Comparison of ENCODE assay signal across 15 cellular contexts in genomic region chr2:188623995-188624643, GRCh38.
DNase-seq lines count a peak whose midpoint lies in the region; ATAC-seq and TF ChIP-seq lines count a peak whose summit lies in the region.
"Had no signal": no experiment of that assay in that cellular context is flagged by ENCODE, and none has a peak within 500 bp of the region (broad histone marks: within the 10 kb centered on the region; RNA-seq: fewer than 3 reads in every experiment).

No MANE protein-coding gene starts in this region.

- H3K27ac ChIP-seq in brain microvascular endothelial cell (peak overlapping the region; percentile 65), mesenchymal stem cell (ENCODE audit: low read length, poor library complexity, severe bottlenecking) (no peak overlapping the region), transverse colon (no peak overlapping the region)
- H3K27ac ChIP-seq: colonic mucosa, SK-N-MC, tibial artery had no signal

- peak; percentile 27 for DNase-seq in AG20443 (ENCODE audit: low spot score)
- peak; percentile 48 for DNase-seq in brain microvascular endothelial cell
- DNase-seq in mesenchymal stem cell = peak; percentile 79
- no peak for DNase-seq in activated gamma-delta T cell treated with Interleukin-2 at 50 U/mL for 16 hours
- no peak for DNase-seq in hepatic stellate cell (ENCODE audit: low spot score)
- no peak for DNase-seq in transverse colon
- DNase-seq: BE2C, colonic mucosa, hippocampal formation, retina, tibial artery had no signal

- no peak overlapping the region for H2BK12ac ChIP-seq in mesenchymal stem cell (ENCODE audit: low read length in 2 of 2)

- H3K36me3 ChIP-seq in brain microvascular endothelial cell (replicated peaks) (no peaks in the 10 kb centered on the region), mesenchymal stem cell (ENCODE audit: control insufficient read depth in 1 of 2, insufficient read depth in 2 of 2, low read depth in 1 of 2, low read length in 2 of 2) (no peaks in the 10 kb centered on the region), transverse colon (no peaks in the 10 kb centered on the region)
- H3K36me3 ChIP-seq: BE2C, colonic mucosa, tibial artery had no signal

- peak; percentile 38; the same call in 1 of the 2 replicates for TF ChIP-seq EP300 in Ishikawa (IDR thresholded peaks at IDR 0.05; ENCODE audit: borderline replicate concordance)
- no peak for TF ChIP-seq EP300 in transverse colon (IDR thresholded peaks at IDR 0.05; ENCODE audit: low read depth)

- TF ChIP-seq CTCF in brain microvascular endothelial cell (IDR thresholded peaks at IDR 0.05; ENCODE audit: low read depth, low read length, missing control alignments) (no peak), transverse colon (IDR thresholded peaks at IDR 0.05) (no peak)

- in situ Hi-C loops in brain microvascular endothelial cell (cut with HindIII; ENCODE audit: low pct_ligation_motif_present, low sequenced_read_pairs) = no loop called here
- in situ Hi-C loops in transverse colon (cut with MboI; ENCODE audit: low pct_ligation_motif_present in 1 of 4, low pct_unique_long_range_greater_than_20kb in 1 of 4, low sequenced_read_pairs in 3 of 4) = no loop called here

- intact Hi-C loops in transverse colon (cut with DNase I; ENCODE audit: low total_unique reads) = no loop called here

- H3K14ac ChIP-seq in mesenchymal stem cell (ENCODE audit: low read length in 2 of 2) = no peak overlapping the region

- H3K27me3 ChIP-seq in brain microvascular endothelial cell (replicated peaks) (no peaks in the 10 kb centered on the region), mesenchymal stem cell (ENCODE audit: control insufficient read depth in 1 of 2, insufficient read depth in 1 of 2, low read length in 2 of 2) (no peaks in the 10 kb centered on the region), transverse colon (no peaks in the 10 kb centered on the region)
- H3K27me3 ChIP-seq: BE2C, colonic mucosa, tibial artery had no signal

- WGBS in mesenchymal stem cell = 75% methylated on average over 2 of the region's 4 CpGs
- 53 to 57% methylated on average over 4 of the region's 4 CpGs for WGBS in transverse colon (ENCODE audit: low coverage in 1 of 2), 2 donors

- no peak overlapping the region for H2AK5ac ChIP-seq in mesenchymal stem cell (ENCODE audit: low read length, severe bottlenecking)

- H2AFZ ChIP-seq in mesenchymal stem cell (ENCODE audit: low read depth, low read length) = no peak overlapping the region
- H2AFZ ChIP-seq: GM23338 had no signal

- H3K4me1 ChIP-seq in mesenchymal stem cell (ENCODE audit: control insufficient read depth, insufficient read depth, low read depth, low read length) (no peaks in the 10 kb centered on the region), transverse colon (peaks cover 0 to 7% (median 0%) of the 10 kb centered on the region in 4 donors)
- H3K4me1 ChIP-seq: BE2C, colonic mucosa had no signal

- H2BK120ac ChIP-seq in mesenchymal stem cell (ENCODE audit: low read depth, low read length) = no peak overlapping the region

- H3K4me3 ChIP-seq in brain microvascular endothelial cell (ENCODE audit: low read depth, low read length) = no peak overlapping the region
- no peak overlapping the region for H3K4me3 ChIP-seq in mesenchymal stem cell (ENCODE audit: insufficient read depth in 1 of 2, low read depth in 1 of 2, low read length in 2 of 2)
- no peak overlapping the region for H3K4me3 ChIP-seq in transverse colon
- H3K4me3 ChIP-seq: colonic mucosa, GM23338, SK-N-MC, tibial artery had no signal

- no peak for TF ChIP-seq RAD21 in Ishikawa (IDR thresholded peaks at IDR 0.05; ENCODE audit: low read depth)

- no peak overlapping the region for H4K91ac ChIP-seq in mesenchymal stem cell (ENCODE audit: low read length)

- H3K9ac ChIP-seq in mesenchymal stem cell (ENCODE audit: low read length) = peak overlapping the region; percentile 56

- H2BK5ac ChIP-seq in mesenchymal stem cell (ENCODE audit: low read depth, low read length, poor library complexity, severe bottlenecking) = no peak overlapping the region

- no peaks in the 10 kb centered on the region for H3K9me3 ChIP-seq in mesenchymal stem cell (ENCODE audit: control insufficient read depth, low read length)
- no peaks in the 10 kb centered on the region for H3K9me3 ChIP-seq in transverse colon
- H3K9me3 ChIP-seq: BE2C, colonic mucosa, tibial artery had no signal

- no peak overlapping the region for H3K23ac ChIP-seq in mesenchymal stem cell (ENCODE audit: low read length in 2 of 2)

- no peak for TF ChIP-seq POLR2A in transverse colon (IDR thresholded peaks at IDR 0.05)

- H2BK15ac ChIP-seq in mesenchymal stem cell (ENCODE audit: low read depth, poor library complexity, severe bottlenecking) = no peak overlapping the region

- ATAC-seq in HG03095 (IDR thresholded peaks at IDR 0.05; ENCODE audit: unreplicated experiment) = no peak
- ATAC-seq: GM23338 had no signal

- H3K79me1 ChIP-seq in mesenchymal stem cell (replicated peaks; ENCODE audit: low read length, poor library complexity, severe bottlenecking) = no peaks in the 10 kb centered on the region

- H3K18ac ChIP-seq in mesenchymal stem cell (ENCODE audit: low read depth in 1 of 2, low read length in 2 of 2) = no peak overlapping the region

- no peak overlapping the region for H3K4me2 ChIP-seq in mesenchymal stem cell (ENCODE audit: low read length, poor library complexity, severe bottlenecking)
- H3K4me2 ChIP-seq: GM23338 had no signal

- H4K8ac ChIP-seq in mesenchymal stem cell (ENCODE audit: low read length) = no peak overlapping the region

- H3K4ac ChIP-seq in mesenchymal stem cell (ENCODE audit: low read depth in 1 of 2, low read length in 2 of 2) = no peak overlapping the region

TF ChIP-seq in Ishikawa, 13 proteins besides CTCF, POLR2A, EP300 and RAD21:
- TF ChIP-seq FOXM1 (IDR thresholded peaks at IDR 0.05; ENCODE audit: borderline replicate concordance, low read depth) (0 out of 2 replicates have a peak, but pooled peaks have one; percentile 26), REST (IDR thresholded peaks at IDR 0.05; ENCODE audit: low read depth) (no peak)

Comparison
In these comparisons a context has a peak if more than half of its experiments do, and no peak if none do; other contexts are left out.
1. DNase-seq: peak in AG20443 (single experiment), brain microvascular endothelial cell (single experiment) and mesenchymal stem cell (single experiment); none in activated gamma-delta T cell treated with Interleukin-2 at 50 U/mL for 16 hours (single experiment), hepatic stellate cell (single experiment) and transverse colon (single experiment).